In the genomic region with DNA sequence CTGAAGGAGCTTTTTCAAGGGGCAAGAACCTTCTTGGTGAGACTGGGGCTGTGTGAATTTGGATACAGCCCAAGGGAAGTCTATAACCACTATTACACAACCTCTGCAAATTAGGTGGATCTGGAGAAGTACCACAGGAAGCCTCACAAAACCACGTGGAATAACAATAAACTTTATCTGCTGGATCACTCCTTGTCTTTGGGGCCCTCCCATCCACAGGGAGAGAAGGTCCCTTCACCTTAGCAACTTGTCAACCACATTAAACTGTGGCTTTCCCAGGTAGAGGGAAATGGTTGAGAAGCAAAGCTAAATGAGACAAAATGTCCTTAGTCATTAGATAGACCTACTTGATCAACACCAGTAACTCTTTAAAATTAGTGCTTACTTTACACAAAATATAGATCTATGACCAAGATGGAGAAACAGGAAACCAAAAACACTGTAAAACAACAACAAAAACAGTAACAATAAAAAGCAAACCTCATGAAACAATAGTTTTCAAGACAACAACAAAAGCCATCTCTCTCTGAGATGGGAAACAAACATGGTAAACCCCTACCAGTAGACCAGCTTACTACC, we compare ENCODE assay signal across 1 cellular context.
TF ChIP-seq lines count a peak whose summit lies in the region.

No MANE protein-coding gene starts in this region.

TF ChIP-seq in K562, 482 proteins besides CTCF, POLR2A, EP300 and RAD21:
- TF ChIP-seq RBM22 (IDR thresholded peaks at IDR 0.05; ENCODE audit: low read depth, low read length, poor library complexity, severe bottlenecking) (no peak), C11orf30 (IDR thresholded peaks at IDR 0.05; ENCODE audit: low read depth) (peak; percentile 60), RREB1 (CRISPR knock-in tag; IDR thresholded peaks at IDR 0.05) (no peak), ZNF316 (IDR thresholded peaks at IDR 0.05) (peak; percentile 72), CEBPB (tag; IDR thresholded peaks at IDR 0.05) (0 out of 2 replicates have a peak, but pooled peaks have one; percentile 22)
